In genomic region chr10:5891009-5891408, GRCh38 we compare ENCODE assay signal across 8 cellular contexts. TPM values are rescaled to one million over a fixed set of nuclear protein-coding genes. Genes with fewer than 3 reads are reported as not detected.
DNase-seq lines count a peak whose midpoint lies in the region; TF ChIP-seq lines count a peak whose summit lies in the region.

No MANE protein-coding gene starts in this region.

- H4K91ac ChIP-seq in neuronal stem cell (ENCODE audit: low read depth, low read length, poor library complexity): no peak overlapping the region

- H4K8ac ChIP-seq in neuronal stem cell (ENCODE audit: low read depth, low read length): no peak overlapping the region

- no peak overlapping the region for H3K9ac ChIP-seq in neuronal stem cell (ENCODE audit: low read depth, low read length, poor library complexity)

- H3K36me3 ChIP-seq in CD4-positive, alpha-beta memory T cell (ENCODE audit: insufficient read depth, low read length): no peaks in the 10 kb centered on the region
- peaks cover 14 to 66% of the 10 kb centered on the region in 2 donors for H3K36me3 ChIP-seq in neuronal stem cell (replicated peaks in 1 of 2; ENCODE audit: control insufficient read depth in 2 of 2, insufficient read depth in 2 of 2, low read length in 2 of 2)

- no CpG with 5 or more reads among the region's 7 CpGs for WGBS in neuronal stem cell (ENCODE audit: extremely low coverage in 2 of 2, insufficient read length in 2 of 2, insufficient replicate concordance in 1 of 2), 2 donors

- CTCF ChIA-PET in CD4-positive, alpha-beta memory T cell (lab: Charles Lee; ENCODE audit: partially characterized antibody): interaction anchor here (2.8 kb wide), 1 partner anchor 195 kb away, joined by 10 read pairs; no protein-coding TSS in a partner anchor

- no peak overlapping the region for H2AK5ac ChIP-seq in neuronal stem cell (ENCODE audit: low read depth, low read length)

- no peak overlapping the region for H3K18ac ChIP-seq in neuronal stem cell (ENCODE audit: low read length)

- no peak overlapping the region for H3K4ac ChIP-seq in neuronal stem cell (ENCODE audit: low read length)

- no peaks in the 10 kb centered on the region for H3K27me3 ChIP-seq in CD4-positive, alpha-beta memory T cell (ENCODE audit: insufficient read depth, low read length)
- no peaks in the 10 kb centered on the region for H3K27me3 ChIP-seq in neuronal stem cell (ENCODE audit: control insufficient read depth in 3 of 3, insufficient read depth in 3 of 3, low read depth in 1 of 3, low read length in 3 of 3)

- H3K4me3 Mint-ChIP-seq in CD4-positive, alpha-beta memory T cell: peak overlapping the region; percentile 91 to 94 (median 93)
- H3K4me3 Mint-ChIP-seq in endothelial cell (ENCODE audit: unreplicated experiment): peak overlapping the region; percentile 99

- no peak overlapping the region for H3K23ac ChIP-seq in neuronal stem cell (ENCODE audit: low read depth, low read length, poor library complexity)

- H3K4me2 ChIP-seq in neuronal stem cell (ENCODE audit: insufficient read depth, low read length, poor library complexity, severe bottlenecking): peak overlapping the region; percentile 81

- H3K79me1 ChIP-seq in neuronal stem cell (ENCODE audit: low read depth, low read length): peaks cover 10% of the 10 kb centered on the region

- POLR2A ChIA-PET in CD4-positive, alpha-beta memory T cell (lab: Charles Lee; ENCODE audit: partially characterized antibody): interaction anchor here (0.7 to 3.6 kb wide), 6 partner anchors 17 to 384 kb away, joined by 3 to 34 read pairs (median 3); partner anchors contain the start of genes IL15RA and TASOR2

- intact Hi-C loops in CD4-positive, alpha-beta memory T cell (cut with micrococcal nuclease): no loop called here

- H2BK5ac ChIP-seq in neuronal stem cell (ENCODE audit: low read length): no peak overlapping the region

- no peak for TF ChIP-seq CTCF in endothelial cell (IDR thresholded peaks at IDR 0.05; ENCODE audit: unreplicated experiment)

- H3K4me1 ChIP-seq in CD4-positive, alpha-beta memory T cell (ENCODE audit: insufficient read depth, low read length): peaks cover 44% of the 10 kb centered on the region
- peaks cover 9 to 11% of the 10 kb centered on the region in 2 donors for H3K4me1 ChIP-seq in neuronal stem cell (ENCODE audit: control insufficient read depth in 2 of 2, insufficient read depth in 1 of 2, low read depth in 1 of 2, low read length in 2 of 2)

- no peak overlapping the region for H2AFZ ChIP-seq in neuronal stem cell (ENCODE audit: low read length)

- no peaks in the 10 kb centered on the region for H3K27me3 Mint-ChIP-seq in CD4-positive, alpha-beta memory T cell
- H3K27me3 Mint-ChIP-seq in endothelial cell (ENCODE audit: unreplicated experiment): peaks cover 6% of the 10 kb centered on the region

- no peak overlapping the region for H2BK15ac ChIP-seq in neuronal stem cell (ENCODE audit: low read length)

- H2BK12ac ChIP-seq in neuronal stem cell (ENCODE audit: low read length): no peak overlapping the region

- H3K4me1 Mint-ChIP-seq in CD4-positive, alpha-beta memory T cell: peaks cover 42 to 67% (median 55%) of the 10 kb centered on the region in 4 donors
- H3K4me1 Mint-ChIP-seq in endothelial cell (ENCODE audit: unreplicated experiment): peaks cover 47% of the 10 kb centered on the region

- DNase-seq in CD4-positive, alpha-beta memory T cell: no peak
- DNase-seq in OCI-M1 (lab: John Stamatoyannopoulos, UW) (peak; percentile 61), endothelial cell (ENCODE audit: low spot score) (no peak), neuronal stem cell (ENCODE audit: low spot score) (no peak), AG20443 (ENCODE audit: low spot score) (no peak), iPS-NIHi7 (ENCODE audit: extremely low spot score) (no peak), kidney glomerular epithelial cell (lab: John Stamatoyannopoulos, UW) (no peak)
- no peak for DNase-seq in stimulated activated CD8-positive, alpha-beta memory T cell treated with anti-CD3 and anti-CD28 coated beads, Interleukin-4, amount 100 ng/mL, for 48 hours

- H3K4me3 ChIP-seq in CD4-positive, alpha-beta memory T cell (ENCODE audit: low read length in 2 of 2): peak overlapping the region in 1 of 2 donors; percentile 54
- H3K4me3 ChIP-seq in neuronal stem cell (ENCODE audit: low read length in 2 of 2): peak overlapping the region; percentile 92 to 95

- H3K9me3 Mint-ChIP-seq in CD4-positive, alpha-beta memory T cell: no peaks in the 10 kb centered on the region
- H3K9me3 Mint-ChIP-seq in endothelial cell (ENCODE audit: unreplicated experiment): no peaks in the 10 kb centered on the region

- H3K27ac ChIP-seq in CD4-positive, alpha-beta memory T cell (ENCODE audit: low read depth, low read length): peak overlapping the region; percentile 79
- no peak overlapping the region for H3K27ac ChIP-seq in neuronal stem cell (replicated peaks; ENCODE audit: low read length)

- no peak overlapping the region for H2BK120ac ChIP-seq in neuronal stem cell (ENCODE audit: low read depth, low read length)

- no peak overlapping the region for H3K14ac ChIP-seq in neuronal stem cell (ENCODE audit: low read length)

- no peaks in the 10 kb centered on the region for H3K9me3 ChIP-seq in CD4-positive, alpha-beta memory T cell (ENCODE audit: control insufficient read depth in 1 of 2, low read length in 2 of 2)
- H3K9me3 ChIP-seq in neuronal stem cell (replicated peaks in 1 of 2; ENCODE audit: control insufficient read depth in 2 of 2, insufficient read depth in 1 of 2, low read depth in 1 of 2, low read length in 2 of 2): no peaks in the 10 kb centered on the region

- H3K27ac Mint-ChIP-seq in CD4-positive, alpha-beta memory T cell: peak overlapping the region in 6 of 7 donors; percentile 87 to 95 (median 91)
- H3K27ac Mint-ChIP-seq in endothelial cell (ENCODE audit: unreplicated experiment): peak overlapping the region; percentile 82

- peaks cover 19 to 38% of the 10 kb centered on the region in 2 donors for H3K36me3 Mint-ChIP-seq in CD4-positive, alpha-beta memory T cell
- H3K36me3 Mint-ChIP-seq in endothelial cell (ENCODE audit: low read depth, unreplicated experiment): peaks cover 27% of the 10 kb centered on the region

RNA-seq across cellular contexts. Expression of gene FBH1, which starts 1.0 kb away (rescaled TPM):
- 10 to 100 TPM; 91.4 to 97.5 TPM for total RNA-seq in CD4-positive, alpha-beta memory T cell
- polyA plus RNA-seq in CD4-positive, alpha-beta memory T cell: 10 to 100 TPM; 71.1 to 75.8 TPM
- total RNA-seq in endothelial cell (ENCODE audit: unreplicated experiment): 95.2 TPM
- 23.7 TPM for polyA plus RNA-seq in neuronal stem cell (2013, experiment 1 of 2)
- polyA plus RNA-seq in neuronal stem cell (2013, experiment 2 of 2): 24.3 TPM

RNA-seq across cellular contexts. Expression of gene ANKRD16, which starts 1.3 kb away (rescaled TPM):
- total RNA-seq in CD4-positive, alpha-beta memory T cell: 1 to 10 TPM; 6.6 to 8.4 TPM
- 1 to 10 TPM; 1.5 to 4.1 TPM for polyA plus RNA-seq in CD4-positive, alpha-beta memory T cell
- 6.6 TPM for total RNA-seq in endothelial cell (ENCODE audit: unreplicated experiment)
- polyA plus RNA-seq in neuronal stem cell (2013, experiment 1 of 2): 5.0 TPM
- 4.8 TPM for polyA plus RNA-seq in neuronal stem cell (2013, experiment 2 of 2)
